ENCODE assay signal across 3 cellular contexts in genomic region chr3:148614463-148614862, GRCh38.
TF ChIP-seq lines count a peak whose summit lies in the region.

No MANE protein-coding gene starts in this region.

TF ChIP-seq in SK-N-SH, 30 proteins besides CTCF, POLR2A, EP300 and RAD21 (continued from another document):
- TF ChIP-seq FOXM1 (IDR thresholded peaks at IDR 0.05; ENCODE audit: low read depth) (no peak), USF2 (IDR thresholded peaks at IDR 0.05; ENCODE audit: borderline replicate concordance, low read depth, low read length) (no peak), CHD2 (IDR thresholded peaks at IDR 0.05; ENCODE audit: low read length, partially characterized antibody) (no peak), JUND (IDR thresholded peaks at IDR 0.05) (no peak), FOSL2 (IDR thresholded peaks at IDR 0.05; ENCODE audit: borderline replicate concordance, low read depth) (no peak), USF1 (IDR thresholded peaks at IDR 0.05; ENCODE audit: borderline replicate concordance, low read depth) (no peak)

TF ChIP-seq in SK-N-SH treated with all-trans-retinoic acid at 6 μM for 48 hours, 23 proteins besides CTCF, POLR2A, EP300 and RAD21 (continued from another document):
- TF ChIP-seq PATZ1 (CRISPR knock-in tag; IDR thresholded peaks at IDR 0.05; ENCODE audit: borderline replicate concordance) (no peak), GLIS3 (CRISPR knock-in tag; IDR thresholded peaks at IDR 0.05) (no peak), PPARA (CRISPR knock-in tag; IDR thresholded peaks at IDR 0.05; ENCODE audit: borderline replicate concordance) (no peak), ZNF70 (CRISPR knock-in tag; IDR thresholded peaks at IDR 0.05) (no peak), ARNTL (CRISPR knock-in tag; IDR thresholded peaks at IDR 0.05; ENCODE audit: borderline replicate concordance, low read depth) (no peak), ZFP30 (CRISPR knock-in tag; IDR thresholded peaks at IDR 0.05) (no peak), TSHZ2 (CRISPR knock-in tag; IDR thresholded peaks at IDR 0.05) (no peak), POU6F1 (CRISPR knock-in tag; IDR thresholded peaks at IDR 0.05; ENCODE audit: borderline replicate concordance, low read depth) (no peak), TCF4 (CRISPR knock-in tag; IDR thresholded peaks at IDR 0.05; ENCODE audit: borderline replicate concordance) (no peak), RARB (CRISPR knock-in tag; IDR thresholded peaks at IDR 0.05) (no peak), CSRNP3 (CRISPR knock-in tag; IDR thresholded peaks at IDR 0.05) (no peak), ZNF565 (CRISPR knock-in tag; conservative IDR thresholded peaks at IDR 0.05; ENCODE audit: low read depth) (no peak), ZC3H10 (CRISPR knock-in tag; IDR thresholded peaks at IDR 0.05) (no peak)

TF ChIP-seq in H1, 55 proteins besides CTCF, POLR2A, EP300 and RAD21:
- no peak for TF ChIP-seq TBP (IDR thresholded peaks at IDR 0.05; ENCODE audit: low read depth, low read length)
- TF ChIP-seq MAX (IDR thresholded peaks at IDR 0.05): no peak
- no peak for TF ChIP-seq CBX8 (IDR thresholded peaks at IDR 0.05; ENCODE audit: borderline replicate concordance, low read depth, low read length)
- no peak for TF ChIP-seq SUZ12 (IDR thresholded peaks at IDR 0.05; ENCODE audit: low read length)
- TF ChIP-seq MAFK (IDR thresholded peaks at IDR 0.05; ENCODE audit: low read depth, low read length): no peak
- no peak for TF ChIP-seq TCF12 (IDR thresholded peaks at IDR 0.05; ENCODE audit: low read depth, low read length)
- TF ChIP-seq JUND (IDR thresholded peaks at IDR 0.05; ENCODE audit: low read length): no peak
- no peak for TF ChIP-seq ATF3 (IDR thresholded peaks at IDR 0.05; ENCODE audit: insufficient read depth, low read depth, low read length)
- TF ChIP-seq TAF7 (optimal IDR thresholded peaks at IDR 0.05; ENCODE audit: borderline replicate concordance, low read depth, low read length): no peak
- TF ChIP-seq CBX5 (IDR thresholded peaks at IDR 0.05; ENCODE audit: low read depth, low read length): no peak
- no peak for TF ChIP-seq PHF8 (conservative IDR thresholded peaks at IDR 0.05; ENCODE audit: low read depth, low read length)
- no peak for TF ChIP-seq RNF2 (IDR thresholded peaks at IDR 0.05; ENCODE audit: borderline replicate concordance, low read depth, low read length, missing control alignments, poor library complexity, severe bottlenecking)
- no peak for TF ChIP-seq EGR1 (IDR thresholded peaks at IDR 0.05; ENCODE audit: borderline replicate concordance, low read depth, low read length)
- TF ChIP-seq TAF1 (IDR thresholded peaks at IDR 0.05; ENCODE audit: low read depth, low read length): no peak
- no peak for TF ChIP-seq CHD1 (IDR thresholded peaks at IDR 0.05; ENCODE audit: low read depth, low read length)
- TF ChIP-seq RBBP5 (IDR thresholded peaks at IDR 0.05; ENCODE audit: borderline replicate concordance, low read depth, low read length): no peak
- TF ChIP-seq NANOG (IDR thresholded peaks at IDR 0.05; ENCODE audit: insufficient read depth, low read depth, low read length, poor library complexity, severe bottlenecking): no peak
- TF ChIP-seq CHD2 (IDR thresholded peaks at IDR 0.05; ENCODE audit: low read length): no peak
- TF ChIP-seq SRF (IDR thresholded peaks at IDR 0.05; ENCODE audit: low read depth, low read length): no peak
